In genomic region chr2:239767016-239767905, GRCh38 we compare ENCODE assay signal across 13 cellular contexts.
"Had no signal": no experiment of that assay in that cellular context is flagged by ENCODE, and none has a peak within 500 bp of the region (broad histone marks: within the 10 kb centered on the region; RNA-seq: fewer than 3 reads in every experiment).

No MANE protein-coding gene starts in this region.

- H3K27ac ChIP-seq: cardiac muscle cell, colonic mucosa, stomach, thoracic aorta had no signal

- H3K4me3 ChIP-seq: cardiac muscle cell, colonic mucosa, stomach, thoracic aorta had no signal

- H3K36me3 ChIP-seq: cardiac muscle cell, colonic mucosa, stomach, thoracic aorta had no signal

- H3K27me3 ChIP-seq: cardiac muscle cell, colonic mucosa, stomach had no signal

- DNase-seq: activated CD4-positive, alpha-beta T cell treated with anti-CD3 and anti-CD28 coated beads, Interleukin-2, amount 10 ng/mL, durations not matched to agents 7 days and 5 days; activated CD8-positive, alpha-beta memory T cell treated with anti-CD3 and anti-CD28 coated beads for 24 hours; activated naive CD4-positive, alpha-beta T cell treated with Interleukin-2 at 50 U/mL for 16 hours; colonic mucosa; hippocampal formation; mesenchymal stem cell; natural killer cell; right cardiac atrium; stomach had no signal

- H3K9me3 ChIP-seq: colonic mucosa had no signal

- H3K4me1 ChIP-seq: colonic mucosa had no signal

- ATAC-seq: esophagus mucosa, left lobe of liver, natural killer cell, right cardiac atrium had no signal
